ENCODE assay signal across 42 cellular contexts in the genomic region with DNA sequence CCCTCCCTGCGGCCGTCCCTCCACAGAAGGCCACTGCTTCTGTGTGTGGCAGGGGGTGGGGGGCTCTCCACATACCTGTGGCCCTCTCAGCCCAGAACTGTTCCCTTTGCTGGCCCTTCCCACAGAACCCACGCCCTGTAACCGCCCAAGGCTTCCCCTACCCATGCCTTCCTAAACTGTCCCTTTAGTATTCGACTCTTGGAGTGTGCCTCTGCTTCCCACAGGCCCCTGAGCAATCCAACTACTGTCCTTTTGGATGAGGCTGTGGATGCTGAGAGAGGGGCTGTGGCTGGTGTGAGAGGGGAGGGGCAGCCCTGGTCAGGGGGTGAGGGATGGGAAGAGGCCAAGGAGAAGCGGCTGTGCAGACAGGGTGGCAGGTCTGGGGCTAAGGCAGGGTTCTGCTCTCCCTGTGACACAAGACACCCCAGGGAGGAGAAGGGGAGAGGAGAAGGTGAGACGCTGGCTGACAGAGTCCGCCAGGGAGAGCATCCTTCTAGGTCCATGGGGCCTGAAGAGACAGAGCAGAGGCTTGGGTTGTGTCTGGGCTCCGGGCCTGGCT. TPM values are rescaled to one million over a fixed set of nuclear protein-coding genes. Genes with fewer than 3 reads are reported as not detected.
"Had no signal": no experiment of that assay in that cellular context is flagged by ENCODE, and none has a peak within 500 bp of the region (broad histone marks: within the 10 kb centered on the region; RNA-seq: fewer than 3 reads in every experiment).

No MANE protein-coding gene starts in this region.

- H3K4me1 ChIP-seq: adrenal gland, body of pancreas, colonic mucosa, left lung, lower lobe of right lung, prostate gland, uterus had no signal

- DNase-seq: activated CD4-positive, alpha-beta T cell treated with anti-CD3 and anti-CD28 coated beads for 4 hours; activated CD4-positive, alpha-beta T cell treated with anti-CD3 and anti-CD28 coated beads, Interleukin-2, amount 50 U/mL, for 4 hours; activated CD8-positive, alpha-beta memory T cell treated with anti-CD3 and anti-CD28 coated beads, Interleukin-2, amount 50 U/mL, for 4 hours; activated naive CD4-positive, alpha-beta T cell; activated T-cell treated with anti-CD3 and anti-CD28 coated beads, Interleukin-2, amount 50 U/mL, for 1 hour; body of pancreas; colonic mucosa; effector memory CD4-positive, alpha-beta T cell; foreskin fibroblast; hypothalamus; immature natural killer cell; lower lobe of right lung; mesendoderm; mucosa of descending colon; retina; small intestine; stimulated activated CD4-positive, alpha-beta T cell treated with anti-CD3 and anti-CD28 coated beads, Interleukin-15, amount 100 ng/mL, for 24 hours; stimulated activated CD4-positive, alpha-beta T cell treated with anti-CD3 and anti-CD28 coated beads, Interleukin-2, amount 100 ng/mL, for 24 hours; stimulated activated naive CD4-positive, alpha-beta T cell treated with Interleukin-2 at 50 U/mL for 16 hours; SW 1271; T-helper 9 cell; uterus had no signal

- H3K36me3 ChIP-seq: adrenal gland, colonic mucosa, left lung, lower lobe of right lung, ovary, prostate gland, thoracic aorta, uterus had no signal

- H3K4me1 Mint-ChIP-seq: activated T-helper 17 cell treated with anti-CD3 and anti-CD28 coated beads, Interleukin-2, amount 50 U/mL, for 72 hours; immature natural killer cell had no signal

- H3K27ac Mint-ChIP-seq: activated naive CD4-positive, alpha-beta T cell treated with anti-CD3 and anti-CD28 coated beads, Interleukin-2, amount 50 U/mL, for 72 hours; activated T-helper 17 cell treated with anti-CD3 and anti-CD28 coated beads, Interleukin-2, amount 50 U/mL, for 72 hours; immature natural killer cell; nephron; T-helper 1 cell treated with Interleukin-12 subunit alpha and Interleukin-12 subunit beta and Interleukin-4 antibody, amounts not matched to agents 30 μg/mL and 1 μg/mL, for 36 hours; type B pancreatic cell had no signal

- H3K4me3 ChIP-seq: adrenal gland, body of pancreas, colonic mucosa, left lung, lower lobe of right lung, mucosa of descending colon, ovary, prostate gland, thoracic aorta, uterus had no signal

- H3K27ac ChIP-seq: adrenal gland, body of pancreas, colonic mucosa, left lung, lower lobe of right lung, ovary, prostate gland, thoracic aorta, uterus, VCaP had no signal

- H3K36me3 Mint-ChIP-seq: activated naive CD4-positive, alpha-beta T cell treated with anti-CD3 and anti-CD28 coated beads, Interleukin-2, amount 50 U/mL, for 72 hours; immature natural killer cell had no signal

- H3K27me3 ChIP-seq: adrenal gland, body of pancreas, colonic mucosa, ovary, uterus had no signal

- ATAC-seq: activated naive CD4-positive, alpha-beta T cell treated with anti-CD3 and anti-CD28 coated beads, Interleukin-2, amount 50 U/mL, for 72 hours; activated T-helper 17 cell treated with anti-CD3 and anti-CD28 coated beads, Interleukin-2, amount 50 U/mL, for 72 hours; body of pancreas; esophagus mucosa; left lung; lower lobe of right lung; mucosa of descending colon; sciatic nerve had no signal

- H3K9me3 Mint-ChIP-seq: activated naive CD4-positive, alpha-beta T cell treated with anti-CD3 and anti-CD28 coated beads, Interleukin-2, amount 50 U/mL, for 72 hours; activated T-helper 17 cell treated with anti-CD3 and anti-CD28 coated beads, Interleukin-2, amount 50 U/mL, for 72 hours; immature natural killer cell; T-helper 1 cell treated with Interleukin-12 subunit alpha and Interleukin-12 subunit beta and Interleukin-4 antibody, amounts not matched to agents 30 μg/mL and 1 μg/mL, for 36 hours; type B pancreatic cell had no signal

- H3K4me3 Mint-ChIP-seq: activated T-helper 17 cell treated with anti-CD3 and anti-CD28 coated beads, Interleukin-2, amount 50 U/mL, for 72 hours; immature natural killer cell; nephron; T-helper 1 cell treated with Interleukin-12 subunit alpha and Interleukin-12 subunit beta and Interleukin-4 antibody, amounts not matched to agents 30 μg/mL and 1 μg/mL, for 36 hours; type B pancreatic cell had no signal

- H3K9me3 ChIP-seq: adrenal gland, body of pancreas, colonic mucosa, lower lobe of right lung, mucosa of descending colon, ovary, prostate gland, thoracic aorta, uterus had no signal

RNA-seq across cellular contexts. Expression of a gene that starts 46.0 kb away (rescaled TPM):
- total RNA-seq: activated CD8-positive, alpha-beta memory T cell treated with anti-CD3 and anti-CD28 coated beads for 36 hours; activated naive CD4-positive, alpha-beta T cell treated with anti-CD3 and anti-CD28 coated beads, Interleukin-2, amount 50 U/mL, for 72 hours; activated T-helper 17 cell treated with anti-CD3 and anti-CD28 coated beads, Interleukin-2, amount 50 U/mL, for 72 hours; aorta; dermis microvascular lymphatic vessel endothelial cell; endothelial cell of umbilical vein; kidney epithelial cell; lower lobe of right lung; myocyte; subcutaneous adipose tissue; thoracic aorta had no signal
- polyA plus RNA-seq: endothelial cell of umbilical vein, immature natural killer cell had no signal

RNA-seq across cellular contexts. Expression of a gene that starts 53.2 kb away (rescaled TPM):
- total RNA-seq: activated CD8-positive, alpha-beta memory T cell treated with anti-CD3 and anti-CD28 coated beads for 36 hours; activated naive CD4-positive, alpha-beta T cell treated with anti-CD3 and anti-CD28 coated beads, Interleukin-2, amount 50 U/mL, for 72 hours; activated T-helper 17 cell treated with anti-CD3 and anti-CD28 coated beads, Interleukin-2, amount 50 U/mL, for 72 hours had no signal
- polyA plus RNA-seq: immature natural killer cell had no signal
